1 cellular context compared by ENCODE assay signal in genomic region chr12:83016226-83016835, GRCh38.
TF ChIP-seq lines count a peak whose summit lies in the region.

No MANE protein-coding gene starts in this region.

TF ChIP-seq in HCT116, 20 proteins besides CTCF, POLR2A, EP300 and RAD21 (continued from another document):
- TF ChIP-seq EZH2phosphoT487 (IDR thresholded peaks at IDR 0.05; ENCODE audit: borderline replicate concordance): no peak
- TF ChIP-seq SRF (IDR thresholded peaks at IDR 0.05; ENCODE audit: low read depth): 0 out of 2 replicates have a peak, but pooled peaks have one; percentile 33
- no peak for TF ChIP-seq MAX (IDR thresholded peaks at IDR 0.05)
- peak; percentile 60 for TF ChIP-seq SP1 (IDR thresholded peaks at IDR 0.05; ENCODE audit: low read depth)
- peak; percentile 77 for TF ChIP-seq CEBPB (IDR thresholded peaks at IDR 0.05; ENCODE audit: low read depth)
- peak; percentile 49; the same call in 1 of the 2 replicates for TF ChIP-seq CBX3 (IDR thresholded peaks at IDR 0.05; ENCODE audit: low read depth)
- TF ChIP-seq FOSL1 (IDR thresholded peaks at IDR 0.05; ENCODE audit: low read depth): peak; percentile 75
- peak; percentile 70 for TF ChIP-seq JUND (IDR thresholded peaks at IDR 0.05)
